Comparison of ENCODE assay signal across 19 cellular contexts in genomic region chr14:44165286-44165685, GRCh38.
"Had no signal": no experiment of that assay in that cellular context is flagged by ENCODE, and none has a peak within 500 bp of the region (broad histone marks: within the 10 kb centered on the region; RNA-seq: fewer than 3 reads in every experiment).

No MANE protein-coding gene starts in this region.

- H3K27me3 Mint-ChIP-seq: activated B cell treated with CpG ODN at 0.5 μM for 24 hours; activated CD4-positive, alpha-beta memory T cell treated with anti-CD3 and anti-CD28 coated beads for 36 hours; activated naive CD8-positive, alpha-beta T cell treated with anti-CD3 and anti-CD28 coated beads, Interleukin-2, amount 10 ng/mL, durations not matched to agents 7 days and 5 days; natural killer cell treated with Interleukin-12 subunit alpha and Interleukin-12 subunit beta and Interleukin-15 and Interleukin-18, amount 100 ng/mL, for 72 hours; T-helper 17 cell had no signal

- H3K36me3 Mint-ChIP-seq: activated CD4-positive, alpha-beta memory T cell treated with anti-CD3 and anti-CD28 coated beads for 36 hours; activated naive CD8-positive, alpha-beta T cell treated with anti-CD3 and anti-CD28 coated beads, Interleukin-2, amount 10 ng/mL, durations not matched to agents 7 days and 5 days; natural killer cell treated with Interleukin-12 subunit alpha and Interleukin-12 subunit beta and Interleukin-15 and Interleukin-18, amount 100 ng/mL, for 72 hours had no signal

- H3K4me1 Mint-ChIP-seq: activated B cell treated with CpG ODN at 0.5 μM for 24 hours; activated naive CD8-positive, alpha-beta T cell treated with anti-CD3 and anti-CD28 coated beads, Interleukin-2, amount 10 ng/mL, durations not matched to agents 7 days and 5 days; T-helper 17 cell had no signal

- DNase-seq: activated B cell treated with CpG ODN at 0.5 μM for 24 hours; activated CD4-positive, alpha-beta memory T cell treated with anti-CD3 and anti-CD28 coated beads for 36 hours; activated CD4-positive, alpha-beta T cell treated with anti-CD3 and anti-CD28 coated beads for 4 hours; activated effector memory CD4-positive, alpha-beta T cell treated with Interleukin-2 at 50 U/mL for 16 hours; activated naive CD4-positive, alpha-beta T cell treated with anti-CD3 and anti-CD28 coated beads for 36 hours; activated naive CD8-positive, alpha-beta T cell treated with anti-CD3 and anti-CD28 coated beads, Interleukin-2, amount 10 ng/mL, durations not matched to agents 7 days and 5 days; activated T-cell treated with anti-CD3 and anti-CD28 coated beads, Interleukin-2, amount 50 U/mL, for 48 hours; amniotic stem cell; foreskin melanocyte; left lung; midbrain; ovary; stimulated activated CD4-positive, alpha-beta T cell treated with anti-CD3 and anti-CD28 coated beads, Interleukin-4, amount 100 ng/mL, for 24 hours; stimulated activated naive CD4-positive, alpha-beta T cell treated with Interleukin-2 at 50 U/mL for 16 hours; T-helper 17 cell; upper lobe of left lung had no signal

- H3K27ac Mint-ChIP-seq: activated B cell treated with CpG ODN at 0.5 μM for 24 hours; activated CD4-positive, alpha-beta memory T cell treated with anti-CD3 and anti-CD28 coated beads for 36 hours; activated naive CD4-positive, alpha-beta T cell treated with anti-CD3 and anti-CD28 coated beads for 36 hours; activated naive CD8-positive, alpha-beta T cell treated with anti-CD3 and anti-CD28 coated beads, Interleukin-2, amount 10 ng/mL, durations not matched to agents 7 days and 5 days; natural killer cell treated with Interleukin-12 subunit alpha and Interleukin-12 subunit beta and Interleukin-15 and Interleukin-18, amount 100 ng/mL, for 72 hours; T-helper 17 cell had no signal

- H3K4me3 Mint-ChIP-seq: activated B cell treated with CpG ODN at 0.5 μM for 24 hours; activated CD4-positive, alpha-beta memory T cell treated with anti-CD3 and anti-CD28 coated beads for 36 hours; activated naive CD4-positive, alpha-beta T cell treated with anti-CD3 and anti-CD28 coated beads for 36 hours; activated naive CD8-positive, alpha-beta T cell treated with anti-CD3 and anti-CD28 coated beads, Interleukin-2, amount 10 ng/mL, durations not matched to agents 7 days and 5 days; natural killer cell treated with Interleukin-12 subunit alpha and Interleukin-12 subunit beta and Interleukin-15 and Interleukin-18, amount 100 ng/mL, for 72 hours; T-helper 17 cell had no signal

- ATAC-seq: left lung; natural killer cell treated with Interleukin-12 subunit alpha and Interleukin-12 subunit beta and Interleukin-15 and Interleukin-18, amount 100 ng/mL, for 72 hours; T-helper 17 cell had no signal

- H3K4me3 ChIP-seq: coronary artery, left lung, ovary, prostate gland, upper lobe of left lung had no signal
